ENCODE assay signal across 17 cellular contexts in genomic region chr22:20805972-20806471, GRCh38. TPM values are rescaled to one million over a fixed set of nuclear protein-coding genes. Genes with fewer than 3 reads are reported as not detected.
DNase-seq lines count a peak whose midpoint lies in the region; ATAC-seq, FAIRE-seq and TF ChIP-seq lines count a peak whose summit lies in the region.
"Had no signal": no experiment of that assay in that cellular context is flagged by ENCODE, and none has a peak within 500 bp of the region (broad histone marks: within the 10 kb centered on the region; RNA-seq: fewer than 3 reads in every experiment).

No MANE protein-coding gene starts in this region.

- H3K9me3 ChIP-seq in HCT116 (ENCODE audit: control insufficient read depth in 1 of 2, insufficient read depth in 1 of 2, low read depth in 1 of 2, low read length in 2 of 2) (no peaks in the 10 kb centered on the region), small intestine (ENCODE audit: control insufficient read depth, low read depth) (no peaks in the 10 kb centered on the region), lower lobe of right lung (no peaks in the 10 kb centered on the region)
- H3K9me3 ChIP-seq: BLaER1, upper lobe of right lung had no signal

- CTCF ChIA-PET in HCT116 (lab: Charles Lee) = interaction anchor here (1.2 kb wide), 1 partner anchor 80 kb away, joined by 3 read pairs; no protein-coding TSS in a partner anchor

- DNase-seq in AG10803 (ENCODE audit: low read depth) (peak; percentile 34), HCT116 (ENCODE audit: low read depth, low spot score) (no peak), amniotic epithelial cell (ENCODE audit: low read depth) (peak; percentile 51), iPS-NIHi7 (ENCODE audit: extremely low spot score) (peak; percentile 36), small intestine (no peak), lower lobe of right lung (no peak)
- DNase-seq: activated naive CD4-positive, alpha-beta T cell; Karpas-422; NCI-H1694 treated with DMSO at 0.1 percent for 48 hours; occipital lobe; stimulated activated naive B cell treated with anti-CD40 and anti-IgM and Interleukin-4, amounts not matched to agents 10 μg/mL and 1 μg/mL and 100 μg/mL, for 72 hours; upper lobe of right lung had no signal

- no peak for TF ChIP-seq RAD21 in HCT116 (IDR thresholded peaks at IDR 0.05; ENCODE audit: low read depth)

- intact Hi-C loops in HCT116 (cut with micrococcal nuclease) (no loop called here), lower lobe of right lung (cut with DNase I) (no loop called here)

- POLR2A ChIA-PET in HCT116 (lab: Charles Lee) = no interaction called here

- no peak for TF ChIP-seq POLR2A in HCT116 (IDR thresholded peaks at IDR 0.05; ENCODE audit: borderline replicate concordance, extremely low read depth, insufficient read depth, insufficient read length)

- WGBS in small intestine, 3 donors = 73 to 82% (median 79%) methylated on average over 3 of the region's 3 CpGs

- no peaks in the 10 kb centered on the region for H3K27me3 ChIP-seq in HCT116 (ENCODE audit: insufficient read depth, low read length)
- no peaks in the 10 kb centered on the region for H3K27me3 ChIP-seq in small intestine (ENCODE audit: control insufficient read depth in 2 of 2, insufficient read depth in 2 of 2, low read length in 2 of 2)
- H3K27me3 ChIP-seq in lower lobe of right lung (ENCODE audit: low read depth) = no peaks in the 10 kb centered on the region
- H3K27me3 ChIP-seq: BLaER1, upper lobe of right lung had no signal

- H3K4me2 ChIP-seq in HCT116 (ENCODE audit: low read length) = peak overlapping the region; percentile 38; the same call in 1 of the 2 replicates
- H3K4me2 ChIP-seq: BLaER1 had no signal

- no peak overlapping the region for H3K9ac ChIP-seq in HCT116 (ENCODE audit: low read length)
- H3K9ac ChIP-seq: BLaER1 had no signal

- RAD21 ChIA-PET in HCT116 (lab: Charles Lee; ENCODE audit: low non-redundant PET in 1 of 2, low total read pairs in 2 of 2, uncharacterized antibody in 2 of 2, unreplicated experiment in 2 of 2) = no interaction called here

- H3K4me3 ChIP-seq in AG10803 (ENCODE audit: low read length) = no peak overlapping the region
- no peak overlapping the region for H3K4me3 ChIP-seq in HCT116 (replicated peaks in 1 of 2; ENCODE audit: low read depth in 1 of 2, low read length in 2 of 2)
- no peak overlapping the region for H3K4me3 ChIP-seq in small intestine (ENCODE audit: low read depth in 1 of 2, low read length in 2 of 2)
- no peak overlapping the region for H3K4me3 ChIP-seq in lower lobe of right lung
- H3K4me3 ChIP-seq: BLaER1, upper lobe of right lung had no signal

- no peak for TF ChIP-seq CTCF in AG10803 (conservative IDR thresholded peaks at IDR 0.05; ENCODE audit: low read length)
- no peak for TF ChIP-seq CTCF in HCT116 (IDR thresholded peaks at IDR 0.05 in 2 of 3, conservative IDR thresholded peaks at IDR 0.05 in 1 of 3; ENCODE audit: borderline replicate concordance in 1 of 3, insufficient read depth in 1 of 3, low read depth in 2 of 3, low read length in 2 of 3)
- no peak for TF ChIP-seq CTCF in lower lobe of right lung (IDR thresholded peaks at IDR 0.05)

- H3K9me2 ChIP-seq in HCT116 (ENCODE audit: insufficient read depth) = no peaks in the 10 kb centered on the region

- H3K36me3 ChIP-seq in HCT116 (ENCODE audit: control insufficient read depth in 1 of 2, insufficient read depth in 2 of 2, low read length in 2 of 2) (peaks cover 11 to 24% of the 10 kb centered on the region in 2 experiments; a peak in 3 of 4 replicates), small intestine (ENCODE audit: control insufficient read depth in 2 of 2, insufficient read depth in 2 of 2, low read length in 2 of 2) (peaks cover 10 to 14% of the 10 kb centered on the region in 2 donors), lower lobe of right lung (peaks cover 98% of the 10 kb centered on the region)

- H4K20me1 ChIP-seq in HCT116 (ENCODE audit: insufficient read depth) = no peaks in the 10 kb centered on the region

- FAIRE-seq in small intestine (lab: Jason Lieb, UNC) = no peak
- FAIRE-seq: keratinocyte had no signal

- ATAC-seq in HCT116 (no peak), GM18520 (IDR thresholded peaks at IDR 0.05; ENCODE audit: unreplicated experiment) (no peak), GM21367 (IDR thresholded peaks at IDR 0.05; ENCODE audit: unreplicated experiment) (no peak), lower lobe of right lung (no peak)
- ATAC-seq: stimulated activated naive B cell treated with anti-CD40 and anti-IgM and Interleukin-4, amounts not matched to agents 10 μg/mL and 1 μg/mL and 100 μg/mL, for 72 hours; upper lobe of right lung had no signal

- H2AFZ ChIP-seq in HCT116 (ENCODE audit: low read depth, low read length, poor library complexity, severe bottlenecking) = no peak overlapping the region

- H3K4me1 ChIP-seq in HCT116 (ENCODE audit: control insufficient read depth in 1 of 2, insufficient read depth in 2 of 2, low read length in 2 of 2) (peaks cover 10 to 23% of the 10 kb centered on the region in 2 experiments), small intestine (ENCODE audit: control insufficient read depth in 2 of 2, insufficient read depth in 1 of 2, low read depth in 1 of 2, low read length in 1 of 2) (no peaks in the 10 kb centered on the region), lower lobe of right lung (no peaks in the 10 kb centered on the region)
- H3K4me1 ChIP-seq: upper lobe of right lung had no signal

- H3K27ac ChIP-seq in HCT116 (ENCODE audit: low read depth, low read length) = peak overlapping the region; percentile 0; the same call in 1 of the 2 replicates
- no peak overlapping the region for H3K27ac ChIP-seq in small intestine (ENCODE audit: low read depth in 1 of 2, low read length in 1 of 2)
- H3K27ac ChIP-seq in lower lobe of right lung = no peak overlapping the region
- H3K27ac ChIP-seq: BLaER1, upper lobe of right lung had no signal

- no peaks in the 10 kb centered on the region for H3K79me2 ChIP-seq in HCT116 (ENCODE audit: insufficient read depth, low read length)

- no TSS peak for BruUV-seq in HCT116 (replicated peaks; lab: Mats Ljungman, UMichigan)

TF ChIP-seq in HCT116, 20 proteins besides CTCF, POLR2A, EP300 and RAD21:
- no peak for TF ChIP-seq ZFX (IDR thresholded peaks at IDR 0.05)
- TF ChIP-seq EZH2phosphoT487 (IDR thresholded peaks at IDR 0.05; ENCODE audit: borderline replicate concordance) = no peak

RNA-seq across cellular contexts. Expression of gene SERPIND1, which starts 32.1 kb away (rescaled TPM):
- total RNA-seq in HCT116 (2021; ENCODE audit: unreplicated experiment) = 0.25 TPM
- 0.03 TPM in 1 of 2 replicates, not detected in the other for polyA plus RNA-seq in HCT116 (2012)
- under 1 TPM in 1 of 3 donors, not detected in 2; 0.04 TPM for polyA plus RNA-seq in small intestine
- total RNA-seq in lower lobe of right lung = 0.24 TPM
- total RNA-seq: activated CD8-positive, alpha-beta memory T cell treated with anti-CD3 and anti-CD28 coated beads for 36 hours had no signal
- polyA plus RNA-seq: keratinocyte had no signal

RNA-seq across cellular contexts. Expression of gene PI4KA, which starts 52.6 kb away (rescaled TPM):
- total RNA-seq in HCT116 (2021; ENCODE audit: unreplicated experiment) (59.6 TPM), lower lobe of right lung (109 TPM)
- 44.0 and 48.4 TPM in 2 replicates for polyA plus RNA-seq in HCT116 (2012)
- 10 to 100 TPM; 40.5 to 49.7 (median 41.8) TPM for polyA plus RNA-seq in small intestine

RNA-seq across cellular contexts. Expression of gene SNAP29, which starts 52.8 kb away (rescaled TPM):
- total RNA-seq in HCT116 (2021; ENCODE audit: unreplicated experiment) (27.3 TPM), lower lobe of right lung (22.5 TPM)
- polyA plus RNA-seq in HCT116 (2012) = 16.8 and 22.0 TPM in 2 replicates
- 10 to 100 TPM; 13.8 to 20.8 (median 15.6) TPM for polyA plus RNA-seq in small intestine

Comparison
In these comparisons a context has a peak if more than half of its experiments do, and no peak if none do; other contexts are left out.
1. DNase-seq: peak in AG10803 (single experiment), amniotic epithelial cell (single experiment) and iPS-NIHi7 (single experiment); none in HCT116 (single experiment), small intestine (single experiment) and lower lobe of right lung (single experiment).